14 cellular contexts compared by ENCODE assay signal in the genomic region with DNA sequence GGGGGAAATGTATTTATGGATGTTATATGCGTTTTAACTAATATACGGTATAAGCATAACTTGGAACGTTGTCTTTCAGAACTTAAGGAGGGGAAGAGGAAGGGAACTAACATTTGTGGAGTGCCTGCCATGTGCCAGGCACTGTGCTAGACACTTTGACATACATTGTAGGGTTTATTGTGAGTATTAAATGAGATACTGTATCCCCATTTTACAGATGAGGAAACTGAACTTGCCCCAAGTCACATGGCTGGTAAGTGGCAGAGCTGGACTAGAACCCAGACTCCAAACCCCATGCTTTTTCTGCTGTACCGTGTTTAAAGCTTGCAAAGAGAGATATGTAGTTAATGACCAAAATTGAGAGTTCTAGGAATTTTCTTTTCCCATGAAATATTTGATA.
"Had no signal": no experiment of that assay in that cellular context is flagged by ENCODE, and none has a peak within 500 bp of the region (broad histone marks: within the 10 kb centered on the region; RNA-seq: fewer than 3 reads in every experiment).

No MANE protein-coding gene starts in this region.

- H3K27me3 ChIP-seq: esophagus squamous epithelium, left lung, ovary, thyroid gland had no signal

- DNase-seq: activated T-cell treated with anti-CD3 and anti-CD28 coated beads, Interleukin-2, amount 50 U/mL, for 48 hours; aorta; cerebellar nuclear complex; effector CD8-positive, alpha-beta T cell; esophagus squamous epithelium; hippocampal formation; left lung; mammary epithelial cell; ovary; stimulated activated CD4-positive, alpha-beta T cell treated with anti-CD3 and anti-CD28 coated beads, Interleukin-1b, Interleukin-23, amount 100 ng/mL, for 48 hours; thyroid gland had no signal

- H3K27ac ChIP-seq: esophagus squamous epithelium, left lung, ovary, thyroid gland, VCaP had no signal

- H3K4me3 ChIP-seq: esophagus squamous epithelium, left lung, ovary, thyroid gland had no signal

- H3K9me3 ChIP-seq: esophagus squamous epithelium, left lung, ovary, thyroid gland had no signal

- H3K4me1 ChIP-seq: thyroid gland had no signal

- ATAC-seq: left lung had no signal

- FAIRE-seq: endothelial cell of umbilical vein, keratinocyte had no signal

- H3K36me3 ChIP-seq: esophagus squamous epithelium, left lung, ovary, thyroid gland had no signal
